31 cellular contexts compared by ENCODE assay signal in the genomic region with DNA sequence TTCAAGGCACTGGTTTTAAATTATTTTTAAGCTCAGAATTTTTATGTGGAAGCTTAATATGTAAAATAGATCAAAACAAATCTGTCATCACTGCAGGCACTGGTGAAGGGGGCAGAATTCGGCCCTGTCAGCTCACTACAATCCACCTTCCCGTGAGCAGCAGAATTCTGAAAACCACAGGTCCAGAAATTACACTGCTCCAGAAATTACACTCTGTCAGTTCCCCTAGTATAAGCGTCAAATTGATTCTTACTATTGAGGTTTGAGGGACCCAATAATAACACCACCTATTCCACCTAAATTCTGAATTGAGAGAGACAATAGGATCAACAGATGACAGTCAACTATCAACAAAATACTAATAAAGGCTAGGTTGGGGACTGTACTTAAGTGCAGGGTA.
"Had no signal": no experiment of that assay in that cellular context is flagged by ENCODE, and none has a peak within 500 bp of the region (broad histone marks: within the 10 kb centered on the region; RNA-seq: fewer than 3 reads in every experiment).

No MANE protein-coding gene starts in this region.

- ATAC-seq: activated CD8-positive, alpha-beta T cell treated with anti-CD3 and anti-CD28 coated beads for 36 hours; activated T-cell treated with anti-CD3 and anti-CD28 coated beads, Interleukin-2, amount 50 U/mL, for 4 hours had no signal

- DNase-seq: activated CD4-positive, alpha-beta T cell treated with anti-CD3 and anti-CD28 coated beads, Interleukin-2, amount 10 ng/mL, durations not matched to agents 24 days and 14 days; activated CD4-positive, alpha-beta T cell treated with anti-CD3 and anti-CD28 coated beads, Interleukin-2, amount 50 U/mL, for 4 hours; activated CD8-positive, alpha-beta T cell treated with anti-CD3 and anti-CD28 coated beads for 36 hours; activated effector memory CD4-positive, alpha-beta T cell treated with anti-CD3 and anti-CD28 coated beads, Interleukin-2, amount 50 U/mL, for 16 hours; activated naive CD4-positive, alpha-beta T cell treated with Interleukin-2 at 50 U/mL for 16 hours; activated naive CD8-positive, alpha-beta T cell treated with anti-CD3 and anti-CD28 coated beads, Interleukin-2, amount 10 ng/mL, durations not matched to agents 7 days and 5 days; activated T-cell treated with anti-CD3 and anti-CD28 coated beads for 4 hours; activated T-cell treated with anti-CD3 and anti-CD28 coated beads, Interleukin-2, amount 50 U/mL, for 4 hours; amygdala; NCI-H1092 treated with DMSO at 0.1 percent for 48 hours; NCI-H1417; NCI-H146; NCI-H187; NCI-H2029 treated with DMSO at 0.1 percent for 48 hours; NCI-H2107; NCI-H2171; NCI-H510A; NCI-H526; NCI-H748 treated with DMSO at 0.1 percent for 48 hours; NK-92 treated with Interleukin-12 subunit alpha and Interleukin-12 subunit beta, amount 100 ng/mL, for 24 hours; PC-9; SK-N-SH had no signal

- H3K9me2 ChIP-seq: SK-N-SH had no signal

- H3K4me3 Mint-ChIP-seq: activated CD4-positive, alpha-beta T cell treated with anti-CD3 and anti-CD28 coated beads, Interleukin-2, amount 10 ng/mL, durations not matched to agents 24 days and 14 days; activated CD8-positive, alpha-beta T cell treated with anti-CD3 and anti-CD28 coated beads for 36 hours; activated naive CD4-positive, alpha-beta T cell treated with anti-CD3 and anti-CD28 coated beads, Interleukin-2, amount 50 U/mL, for 24 hours; activated naive CD8-positive, alpha-beta T cell treated with anti-CD3 and anti-CD28 coated beads, Interleukin-2, amount 10 ng/mL, durations not matched to agents 7 days and 5 days; activated T-cell treated with anti-CD3 and anti-CD28 coated beads, Interleukin-2, amount 50 U/mL, for 4 hours; activated T-helper 1 cell treated with anti-CD3 and anti-CD28 coated beads, Interleukin-12 subunit alpha, Interleukin-12 subunit beta, Interleukin-2, Interleukin-4 antibody, amounts not matched to agents 30 ng/mL and 10 ng/mL and 1 ng/mL, durations not matched to agents 14 hours and 24 hours and 36 hours; central memory CD8-positive, alpha-beta T cell; T-helper 1 cell treated with Interleukin-12 subunit alpha and Interleukin-12 subunit beta and Interleukin-4 antibody, amounts not matched to agents 30 μg/mL and 1 μg/mL, for 36 hours; T-helper 2 cell treated with Interferon-gamma antibody and Interleukin-4, amounts not matched to agents 5 μg/mL and 100 μg/mL, for 36 hours had no signal

- H3K4me3 ChIP-seq: ascending aorta, cardiac muscle cell, PC-9, SJSA1 had no signal

- H2AFZ ChIP-seq: PC-9 had no signal

- H3K27me3 ChIP-seq: ascending aorta, cardiac muscle cell, SJSA1 had no signal

- H3K4me2 ChIP-seq: KMS-11, PC-9, SK-N-SH had no signal

- H3K36me3 ChIP-seq: ascending aorta, cardiac muscle cell, SJSA1 had no signal

- H3K36me3 Mint-ChIP-seq: activated naive CD8-positive, alpha-beta T cell treated with anti-CD3 and anti-CD28 coated beads, Interleukin-2, amount 10 ng/mL, durations not matched to agents 7 days and 5 days had no signal

- H3K27ac ChIP-seq: cardiac muscle cell, KMS-11, PC-9, SJSA1 had no signal

- H3K27ac Mint-ChIP-seq: activated CD4-positive, alpha-beta T cell treated with anti-CD3 and anti-CD28 coated beads, Interleukin-2, amount 10 ng/mL, durations not matched to agents 24 days and 14 days; activated CD8-positive, alpha-beta T cell treated with anti-CD3 and anti-CD28 coated beads for 36 hours; activated naive CD4-positive, alpha-beta T cell treated with anti-CD3 and anti-CD28 coated beads, Interleukin-2, amount 50 U/mL, for 24 hours; activated naive CD8-positive, alpha-beta T cell treated with anti-CD3 and anti-CD28 coated beads, Interleukin-2, amount 10 ng/mL, durations not matched to agents 7 days and 5 days; activated T-helper 1 cell treated with anti-CD3 and anti-CD28 coated beads, Interleukin-12 subunit alpha, Interleukin-12 subunit beta, Interleukin-2, Interleukin-4 antibody, amounts not matched to agents 30 ng/mL and 10 ng/mL and 1 ng/mL, durations not matched to agents 14 hours and 24 hours and 36 hours; T-helper 1 cell treated with Interleukin-12 subunit alpha and Interleukin-12 subunit beta and Interleukin-4 antibody, amounts not matched to agents 30 μg/mL and 1 μg/mL, for 36 hours; T-helper 2 cell treated with Interferon-gamma antibody and Interleukin-4, amounts not matched to agents 5 μg/mL and 100 μg/mL, for 36 hours had no signal

- H3K9me3 Mint-ChIP-seq: activated CD4-positive, alpha-beta T cell treated with anti-CD3 and anti-CD28 coated beads, Interleukin-2, amount 10 ng/mL, durations not matched to agents 24 days and 14 days; activated CD8-positive, alpha-beta T cell treated with anti-CD3 and anti-CD28 coated beads for 36 hours; activated naive CD4-positive, alpha-beta T cell treated with anti-CD3 and anti-CD28 coated beads, Interleukin-2, amount 50 U/mL, for 24 hours; activated naive CD8-positive, alpha-beta T cell treated with anti-CD3 and anti-CD28 coated beads, Interleukin-2, amount 10 ng/mL, durations not matched to agents 7 days and 5 days; activated T-cell treated with anti-CD3 and anti-CD28 coated beads, Interleukin-2, amount 50 U/mL, for 4 hours; activated T-helper 1 cell treated with anti-CD3 and anti-CD28 coated beads, Interleukin-12 subunit alpha, Interleukin-12 subunit beta, Interleukin-2, Interleukin-4 antibody, amounts not matched to agents 30 ng/mL and 10 ng/mL and 1 ng/mL, durations not matched to agents 14 hours and 24 hours and 36 hours; central memory CD8-positive, alpha-beta T cell; T-helper 1 cell treated with Interleukin-12 subunit alpha and Interleukin-12 subunit beta and Interleukin-4 antibody, amounts not matched to agents 30 μg/mL and 1 μg/mL, for 36 hours; T-helper 2 cell treated with Interferon-gamma antibody and Interleukin-4, amounts not matched to agents 5 μg/mL and 100 μg/mL, for 36 hours had no signal

- H3K9ac ChIP-seq: KMS-11, SK-N-SH had no signal

- H3K9me3 ChIP-seq: ascending aorta, SJSA1, SK-N-SH had no signal

- H3K27me3 Mint-ChIP-seq: activated naive CD4-positive, alpha-beta T cell treated with anti-CD3 and anti-CD28 coated beads, Interleukin-2, amount 50 U/mL, for 24 hours; central memory CD8-positive, alpha-beta T cell had no signal
